ENCODE assay signal across 1 cellular context in genomic region chr16:63981639-63982038, GRCh38.
TF ChIP-seq lines count a peak whose summit lies in the region.

No MANE protein-coding gene starts in this region.

TF ChIP-seq in H1, 55 proteins besides CTCF, POLR2A, EP300 and RAD21:
- TF ChIP-seq CEBPB (IDR thresholded peaks at IDR 0.05; ENCODE audit: low read depth, low read length) = peak; percentile 64
- TF ChIP-seq USF2 (IDR thresholded peaks at IDR 0.05; ENCODE audit: low read length) = no peak
TF ChIP-seq in H1: peak in this region for 1.
